ENCODE assay signal across 1 cellular context in genomic region chr6:161057103-161058091, GRCh38.
TF ChIP-seq lines count a peak whose summit lies in the region.

No MANE protein-coding gene starts in this region.

TF ChIP-seq in GM12878, 131 proteins besides CTCF, POLR2A, EP300 and RAD21 (continued from another document):
- TF ChIP-seq SPI1 (IDR thresholded peaks at IDR 0.05; ENCODE audit: borderline replicate concordance, insufficient read depth, low read depth, low read length) (no peak), IRF3 (IDR thresholded peaks at IDR 0.05) (no peak), GATAD2B (conservative IDR thresholded peaks at IDR 0.05; ENCODE audit: low read depth) (no peak)
